2 cellular contexts compared by ENCODE assay signal in the genomic region with DNA sequence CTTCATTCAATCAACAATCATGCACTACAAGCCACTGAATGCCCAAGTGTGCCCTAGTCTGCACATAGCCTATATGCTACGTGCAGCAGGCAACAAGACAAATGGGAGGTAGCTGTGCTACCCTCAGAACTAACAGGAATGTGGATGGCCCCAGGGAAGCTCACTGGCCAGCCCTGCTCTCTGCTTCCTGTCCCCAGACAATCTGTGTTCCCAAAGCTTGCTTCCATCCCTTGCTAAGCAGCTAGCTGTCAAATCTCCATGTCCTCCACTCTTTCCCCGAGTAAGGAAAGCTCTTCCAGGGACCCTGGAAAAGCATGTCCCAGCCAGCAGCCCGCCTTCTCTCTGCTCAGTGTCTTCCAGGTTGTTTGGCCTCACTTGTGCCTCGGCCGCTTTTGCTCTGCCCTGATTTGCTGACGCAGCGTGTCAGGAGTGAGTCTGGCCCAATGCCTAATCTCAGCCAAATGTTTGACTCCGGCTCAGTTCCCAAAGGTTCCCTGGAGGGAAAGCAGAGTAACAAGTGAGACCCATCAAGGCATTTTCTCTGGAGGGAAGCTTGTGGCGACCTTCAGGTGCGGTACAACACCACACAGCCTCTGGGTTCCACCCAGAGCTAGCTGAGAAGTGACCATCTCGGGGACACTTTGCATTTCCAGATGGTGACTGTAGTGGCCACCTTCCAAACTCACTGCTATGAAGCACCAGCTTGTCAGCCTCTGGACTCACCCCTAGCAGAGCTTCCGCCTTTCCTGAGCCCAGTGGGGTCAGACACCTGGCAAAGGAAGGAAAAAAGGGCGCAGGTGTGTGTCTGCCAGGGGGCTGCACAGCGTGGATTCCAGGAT.
TF ChIP-seq lines count a peak whose summit lies in the region.

No MANE protein-coding gene starts in this region.

TF ChIP-seq in SK-N-SH, 30 proteins besides CTCF, POLR2A, EP300 and RAD21 (continued from another document):
- TF ChIP-seq, protein P1, sequence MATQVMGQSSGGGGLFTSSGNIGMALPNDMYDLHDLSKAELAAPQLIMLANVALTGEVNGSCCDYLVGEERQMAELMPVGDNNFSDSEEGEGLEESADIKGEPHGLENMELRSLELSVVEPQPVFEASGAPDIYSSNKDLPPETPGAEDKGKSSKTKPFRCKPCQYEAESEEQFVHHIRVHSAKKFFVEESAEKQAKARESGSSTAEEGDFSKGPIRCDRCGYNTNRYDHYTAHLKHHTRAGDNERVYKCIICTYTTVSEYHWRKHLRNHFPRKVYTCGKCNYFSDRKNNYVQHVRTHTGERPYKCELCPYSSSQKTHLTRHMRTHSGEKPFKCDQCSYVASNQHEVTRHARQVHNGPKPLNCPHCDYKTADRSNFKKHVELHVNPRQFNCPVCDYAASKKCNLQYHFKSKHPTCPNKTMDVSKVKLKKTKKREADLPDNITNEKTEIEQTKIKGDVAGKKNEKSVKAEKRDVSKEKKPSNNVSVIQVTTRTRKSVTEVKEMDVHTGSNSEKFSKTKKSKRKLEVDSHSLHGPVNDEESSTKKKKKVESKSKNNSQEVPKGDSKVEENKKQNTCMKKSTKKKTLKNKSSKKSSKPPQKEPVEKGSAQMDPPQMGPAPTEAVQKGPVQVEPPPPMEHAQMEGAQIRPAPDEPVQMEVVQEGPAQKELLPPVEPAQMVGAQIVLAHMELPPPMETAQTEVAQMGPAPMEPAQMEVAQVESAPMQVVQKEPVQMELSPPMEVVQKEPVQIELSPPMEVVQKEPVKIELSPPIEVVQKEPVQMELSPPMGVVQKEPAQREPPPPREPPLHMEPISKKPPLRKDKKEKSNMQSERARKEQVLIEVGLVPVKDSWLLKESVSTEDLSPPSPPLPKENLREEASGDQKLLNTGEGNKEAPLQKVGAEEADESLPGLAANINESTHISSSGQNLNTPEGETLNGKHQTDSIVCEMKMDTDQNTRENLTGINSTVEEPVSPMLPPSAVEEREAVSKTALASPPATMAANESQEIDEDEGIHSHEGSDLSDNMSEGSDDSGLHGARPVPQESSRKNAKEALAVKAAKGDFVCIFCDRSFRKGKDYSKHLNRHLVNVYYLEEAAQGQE (IDR thresholded peaks at IDR 0.05; ENCODE audit: low read depth, low read length): no peak
- TF ChIP-seq RFX5 (IDR thresholded peaks at IDR 0.05; ENCODE audit: low read length): no peak
- TF ChIP-seq, protein P2, sequence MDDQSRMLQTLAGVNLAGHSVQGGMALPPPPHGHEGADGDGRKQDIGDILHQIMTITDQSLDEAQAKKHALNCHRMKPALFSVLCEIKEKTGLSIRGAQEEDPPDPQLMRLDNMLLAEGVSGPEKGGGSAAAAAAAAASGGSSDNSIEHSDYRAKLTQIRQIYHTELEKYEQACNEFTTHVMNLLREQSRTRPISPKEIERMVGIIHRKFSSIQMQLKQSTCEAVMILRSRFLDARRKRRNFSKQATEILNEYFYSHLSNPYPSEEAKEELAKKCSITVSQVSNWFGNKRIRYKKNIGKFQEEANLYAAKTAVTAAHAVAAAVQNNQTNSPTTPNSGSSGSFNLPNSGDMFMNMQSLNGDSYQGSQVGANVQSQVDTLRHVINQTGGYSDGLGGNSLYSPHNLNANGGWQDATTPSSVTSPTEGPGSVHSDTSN (IDR thresholded peaks at IDR 0.05): no peak
- TF ChIP-seq MEF2A (IDR thresholded peaks at IDR 0.05; ENCODE audit: borderline replicate concordance, low read depth): no peak
- TF ChIP-seq EZH2phosphoT487 (IDR thresholded peaks at IDR 0.05; ENCODE audit: borderline replicate concordance, low read depth): no peak
- TF ChIP-seq, protein P3, sequence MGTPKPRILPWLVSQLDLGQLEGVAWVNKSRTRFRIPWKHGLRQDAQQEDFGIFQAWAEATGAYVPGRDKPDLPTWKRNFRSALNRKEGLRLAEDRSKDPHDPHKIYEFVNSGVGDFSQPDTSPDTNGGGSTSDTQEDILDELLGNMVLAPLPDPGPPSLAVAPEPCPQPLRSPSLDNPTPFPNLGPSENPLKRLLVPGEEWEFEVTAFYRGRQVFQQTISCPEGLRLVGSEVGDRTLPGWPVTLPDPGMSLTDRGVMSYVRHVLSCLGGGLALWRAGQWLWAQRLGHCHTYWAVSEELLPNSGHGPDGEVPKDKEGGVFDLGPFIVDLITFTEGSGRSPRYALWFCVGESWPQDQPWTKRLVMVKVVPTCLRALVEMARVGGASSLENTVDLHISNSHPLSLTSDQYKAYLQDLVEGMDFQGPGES (IDR thresholded peaks at IDR 0.05; ENCODE audit: low read depth, low read length): no peak
- no peak for TF ChIP-seq FOSL2 (IDR thresholded peaks at IDR 0.05; ENCODE audit: borderline replicate concordance, low read depth)
- no peak for TF ChIP-seq NFIC (IDR thresholded peaks at IDR 0.05; ENCODE audit: borderline replicate concordance)
- no peak for TF ChIP-seq MXI1 (IDR thresholded peaks at IDR 0.05; ENCODE audit: low read depth, low read length)
TF ChIP-seq in SK-N-SH: peak in this region for 0.

TF ChIP-seq in SK-N-SH treated with all-trans-retinoic acid at 6 μM for 48 hours, 23 proteins besides CTCF, POLR2A, EP300 and RAD21 (continued from another document):
- TF ChIP-seq, protein P4, sequence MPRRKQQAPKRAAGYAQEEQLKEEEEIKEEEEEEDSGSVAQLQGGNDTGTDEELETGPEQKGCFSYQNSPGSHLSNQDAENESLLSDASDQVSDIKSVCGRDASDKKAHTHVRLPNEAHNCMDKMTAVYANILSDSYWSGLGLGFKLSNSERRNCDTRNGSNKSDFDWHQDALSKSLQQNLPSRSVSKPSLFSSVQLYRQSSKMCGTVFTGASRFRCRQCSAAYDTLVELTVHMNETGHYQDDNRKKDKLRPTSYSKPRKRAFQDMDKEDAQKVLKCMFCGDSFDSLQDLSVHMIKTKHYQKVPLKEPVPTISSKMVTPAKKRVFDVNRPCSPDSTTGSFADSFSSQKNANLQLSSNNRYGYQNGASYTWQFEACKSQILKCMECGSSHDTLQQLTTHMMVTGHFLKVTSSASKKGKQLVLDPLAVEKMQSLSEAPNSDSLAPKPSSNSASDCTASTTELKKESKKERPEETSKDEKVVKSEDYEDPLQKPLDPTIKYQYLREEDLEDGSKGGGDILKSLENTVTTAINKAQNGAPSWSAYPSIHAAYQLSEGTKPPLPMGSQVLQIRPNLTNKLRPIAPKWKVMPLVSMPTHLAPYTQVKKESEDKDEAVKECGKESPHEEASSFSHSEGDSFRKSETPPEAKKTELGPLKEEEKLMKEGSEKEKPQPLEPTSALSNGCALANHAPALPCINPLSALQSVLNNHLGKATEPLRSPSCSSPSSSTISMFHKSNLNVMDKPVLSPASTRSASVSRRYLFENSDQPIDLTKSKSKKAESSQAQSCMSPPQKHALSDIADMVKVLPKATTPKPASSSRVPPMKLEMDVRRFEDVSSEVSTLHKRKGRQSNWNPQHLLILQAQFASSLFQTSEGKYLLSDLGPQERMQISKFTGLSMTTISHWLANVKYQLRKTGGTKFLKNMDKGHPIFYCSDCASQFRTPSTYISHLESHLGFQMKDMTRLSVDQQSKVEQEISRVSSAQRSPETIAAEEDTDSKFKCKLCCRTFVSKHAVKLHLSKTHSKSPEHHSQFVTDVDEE (CRISPR knock-in tag; IDR thresholded peaks at IDR 0.05): no peak
- TF ChIP-seq ZFP3 (CRISPR knock-in tag; IDR thresholded peaks at IDR 0.05) (no peak), ISL1 (CRISPR knock-in tag; IDR thresholded peaks at IDR 0.05) (no peak), TOX (CRISPR knock-in tag; IDR thresholded peaks at IDR 0.05; ENCODE audit: borderline replicate concordance) (no peak), BACH2 (CRISPR knock-in tag; IDR thresholded peaks at IDR 0.05; ENCODE audit: borderline replicate concordance) (no peak), OSR1 (CRISPR knock-in tag; IDR thresholded peaks at IDR 0.05) (no peak), ZC3H10 (CRISPR knock-in tag; IDR thresholded peaks at IDR 0.05) (no peak), PPARA (CRISPR knock-in tag; IDR thresholded peaks at IDR 0.05; ENCODE audit: borderline replicate concordance) (no peak), ZFP30 (CRISPR knock-in tag; IDR thresholded peaks at IDR 0.05) (no peak), GLIS3 (CRISPR knock-in tag; IDR thresholded peaks at IDR 0.05) (no peak)
- TF ChIP-seq, protein P5, sequence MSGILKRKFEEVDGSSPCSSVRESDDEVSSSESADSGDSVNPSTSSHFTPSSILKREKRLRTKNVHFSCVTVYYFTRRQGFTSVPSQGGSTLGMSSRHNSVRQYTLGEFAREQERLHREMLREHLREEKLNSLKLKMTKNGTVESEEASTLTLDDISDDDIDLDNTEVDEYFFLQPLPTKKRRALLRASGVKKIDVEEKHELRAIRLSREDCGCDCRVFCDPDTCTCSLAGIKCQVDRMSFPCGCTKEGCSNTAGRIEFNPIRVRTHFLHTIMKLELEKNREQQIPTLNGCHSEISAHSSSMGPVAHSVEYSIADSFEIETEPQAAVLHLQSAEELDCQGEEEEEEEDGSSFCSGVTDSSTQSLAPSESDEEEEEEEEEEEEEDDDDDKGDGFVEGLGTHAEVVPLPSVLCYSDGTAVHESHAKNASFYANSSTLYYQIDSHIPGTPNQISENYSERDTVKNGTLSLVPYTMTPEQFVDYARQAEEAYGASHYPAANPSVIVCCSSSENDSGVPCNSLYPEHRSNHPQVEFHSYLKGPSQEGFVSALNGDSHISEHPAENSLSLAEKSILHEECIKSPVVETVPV (CRISPR knock-in tag; IDR thresholded peaks at IDR 0.05): no peak
